ENCODE assay signal across 9 cellular contexts in the genomic region with DNA sequence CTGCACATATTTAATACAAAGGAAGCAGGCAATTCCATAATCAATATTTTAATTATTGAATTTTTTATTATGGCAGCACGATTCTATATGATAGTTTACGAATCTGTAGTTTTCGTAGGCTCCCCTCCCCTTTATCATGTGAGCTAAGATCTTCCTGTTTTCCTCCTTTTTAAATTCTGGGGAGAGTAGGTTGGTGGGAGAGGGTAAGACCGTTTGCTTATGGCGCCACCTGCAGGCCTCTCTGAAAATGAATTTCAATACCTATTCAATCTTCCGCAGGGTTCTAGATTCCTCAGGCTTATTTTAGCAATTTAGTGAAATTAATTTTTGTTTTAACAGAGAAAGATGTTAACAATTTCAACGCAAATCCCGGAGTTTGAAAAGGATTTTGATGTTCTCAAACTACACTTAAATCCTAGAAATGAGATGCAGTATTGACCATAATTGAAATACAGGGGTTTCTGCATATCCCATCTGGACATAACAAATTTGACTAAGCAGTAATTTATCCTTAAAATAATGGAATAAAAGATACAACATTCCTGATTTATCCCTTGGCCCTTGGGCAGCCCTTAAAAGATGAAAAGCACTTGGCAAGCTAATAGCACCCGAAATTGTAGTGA.
A peak's percentile ranks its signal among the peaks of the same experiment; 100 is the strongest.
DNase-seq lines count a peak whose midpoint lies in the region; ATAC-seq and TF ChIP-seq lines count a peak whose summit lies in the region.
"Had no signal": no experiment of that assay in that cellular context is flagged by ENCODE, and none has a peak within 500 bp of the region (broad histone marks: within the 10 kb centered on the region; RNA-seq: fewer than 3 reads in every experiment).

No MANE protein-coding gene starts in this region.

- POLR2A ChIA-PET in HEK293T (lab: Yijun Ruan, JAX), result no interaction called here

- CTCF ChIA-PET in HEK293T (lab: Yijun Ruan, JAX), result interaction anchor here (0.6 to 2.9 kb wide), 8 partner anchors 10 to 415 kb away, joined by 3 to 23 read pairs (median 4); no protein-coding TSS in a partner anchor

- no peak for ATAC-seq in HG02588 (IDR thresholded peaks at IDR 0.05; ENCODE audit: unreplicated experiment)

- DNase-seq in CMK (ENCODE audit: low read depth) (peak; percentile 49), HEK293T (ENCODE audit: extremely low spot score) (peak; percentile 61), NCI-H82 treated with DMSO at 0.1 percent for 48 hours (lab: John Stamatoyannopoulos, UW; ENCODE audit: unreplicated experiment) (peak; percentile 18), amniotic epithelial cell (ENCODE audit: low read depth) (peak; percentile 55), iPS-NIHi7 (ENCODE audit: extremely low spot score) (peak; percentile 84), GM19240 (ENCODE audit: insufficient read length, low spot score) (no peak)
- peak; percentile 16 for DNase-seq in stimulated activated CD4-positive, alpha-beta T cell treated with anti-CD3 and anti-CD28 coated beads, Interleukin-4, amount 100 ng/mL, for 24 hours
- DNase-seq: naive B cell had no signal

TF ChIP-seq in HEK293T, 16 proteins besides CTCF, POLR2A, EP300 and RAD21:
- TF ChIP-seq BHLHE40 (IDR thresholded peaks at IDR 0.05; ENCODE audit: borderline replicate concordance) (no peak), NFRKB (IDR thresholded peaks at IDR 0.05) (no peak), PKNOX1 (IDR thresholded peaks at IDR 0.05) (no peak), HDGF (IDR thresholded peaks at IDR 0.05; ENCODE audit: borderline replicate concordance) (no peak), SUZ12 (IDR thresholded peaks at IDR 0.05) (no peak), FOXA1 (IDR thresholded peaks at IDR 0.05) (no peak), L3MBTL2 (conservative IDR thresholded peaks at IDR 0.05) (no peak), ARNT (IDR thresholded peaks at IDR 0.05) (no peak), TARDBP (IDR thresholded peaks at IDR 0.05) (no peak), FOXK2 (IDR thresholded peaks at IDR 0.05) (no peak), ZNF384 (IDR thresholded peaks at IDR 0.05) (no peak), SP1 (IDR thresholded peaks at IDR 0.05) (no peak), LEF1 (IDR thresholded peaks at IDR 0.05; ENCODE audit: borderline replicate concordance) (no peak), FOXM1 (IDR thresholded peaks at IDR 0.05; ENCODE audit: borderline replicate concordance) (no peak)
